ENCODE assay signal across 1 cellular context in the genomic region with DNA sequence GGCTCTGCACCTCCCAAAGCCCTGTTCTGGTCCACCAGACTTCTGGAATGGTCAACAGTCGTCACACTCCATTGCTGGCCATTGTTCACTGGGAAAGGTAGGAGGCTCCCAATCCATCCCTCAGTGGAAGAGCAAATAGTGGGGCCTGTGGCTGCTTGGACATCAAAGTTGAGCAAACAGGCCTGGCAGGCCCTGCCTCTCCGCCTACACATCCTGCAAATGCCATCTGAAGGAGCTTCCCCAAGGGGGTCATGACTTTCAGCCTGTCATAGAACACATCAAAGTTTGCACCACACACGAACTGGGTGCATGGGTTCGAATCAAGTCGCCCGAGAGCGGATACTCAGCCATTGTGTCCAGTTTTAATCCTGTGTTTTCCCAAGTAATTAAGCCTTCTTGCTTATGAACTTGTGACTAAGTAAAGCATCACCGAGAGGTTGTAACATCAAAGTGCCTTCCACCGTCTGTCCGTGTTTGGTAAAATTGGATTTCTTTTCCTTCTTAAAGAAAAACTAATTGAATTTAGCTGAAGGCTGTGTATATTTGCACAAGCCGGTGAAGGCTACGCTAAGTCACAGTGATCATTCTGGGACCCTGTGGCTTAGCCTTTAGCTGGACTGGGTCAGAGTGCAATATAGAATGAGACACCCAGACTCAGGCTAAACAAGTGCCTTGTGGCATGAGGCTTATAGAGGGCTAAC.
TF ChIP-seq lines count a peak whose summit lies in the region.

No MANE protein-coding gene starts in this region.

TF ChIP-seq in HepG2, 621 proteins besides CTCF, POLR2A, EP300 and RAD21 (continued from another document and continues in another):
- TF ChIP-seq, protein P1, sequence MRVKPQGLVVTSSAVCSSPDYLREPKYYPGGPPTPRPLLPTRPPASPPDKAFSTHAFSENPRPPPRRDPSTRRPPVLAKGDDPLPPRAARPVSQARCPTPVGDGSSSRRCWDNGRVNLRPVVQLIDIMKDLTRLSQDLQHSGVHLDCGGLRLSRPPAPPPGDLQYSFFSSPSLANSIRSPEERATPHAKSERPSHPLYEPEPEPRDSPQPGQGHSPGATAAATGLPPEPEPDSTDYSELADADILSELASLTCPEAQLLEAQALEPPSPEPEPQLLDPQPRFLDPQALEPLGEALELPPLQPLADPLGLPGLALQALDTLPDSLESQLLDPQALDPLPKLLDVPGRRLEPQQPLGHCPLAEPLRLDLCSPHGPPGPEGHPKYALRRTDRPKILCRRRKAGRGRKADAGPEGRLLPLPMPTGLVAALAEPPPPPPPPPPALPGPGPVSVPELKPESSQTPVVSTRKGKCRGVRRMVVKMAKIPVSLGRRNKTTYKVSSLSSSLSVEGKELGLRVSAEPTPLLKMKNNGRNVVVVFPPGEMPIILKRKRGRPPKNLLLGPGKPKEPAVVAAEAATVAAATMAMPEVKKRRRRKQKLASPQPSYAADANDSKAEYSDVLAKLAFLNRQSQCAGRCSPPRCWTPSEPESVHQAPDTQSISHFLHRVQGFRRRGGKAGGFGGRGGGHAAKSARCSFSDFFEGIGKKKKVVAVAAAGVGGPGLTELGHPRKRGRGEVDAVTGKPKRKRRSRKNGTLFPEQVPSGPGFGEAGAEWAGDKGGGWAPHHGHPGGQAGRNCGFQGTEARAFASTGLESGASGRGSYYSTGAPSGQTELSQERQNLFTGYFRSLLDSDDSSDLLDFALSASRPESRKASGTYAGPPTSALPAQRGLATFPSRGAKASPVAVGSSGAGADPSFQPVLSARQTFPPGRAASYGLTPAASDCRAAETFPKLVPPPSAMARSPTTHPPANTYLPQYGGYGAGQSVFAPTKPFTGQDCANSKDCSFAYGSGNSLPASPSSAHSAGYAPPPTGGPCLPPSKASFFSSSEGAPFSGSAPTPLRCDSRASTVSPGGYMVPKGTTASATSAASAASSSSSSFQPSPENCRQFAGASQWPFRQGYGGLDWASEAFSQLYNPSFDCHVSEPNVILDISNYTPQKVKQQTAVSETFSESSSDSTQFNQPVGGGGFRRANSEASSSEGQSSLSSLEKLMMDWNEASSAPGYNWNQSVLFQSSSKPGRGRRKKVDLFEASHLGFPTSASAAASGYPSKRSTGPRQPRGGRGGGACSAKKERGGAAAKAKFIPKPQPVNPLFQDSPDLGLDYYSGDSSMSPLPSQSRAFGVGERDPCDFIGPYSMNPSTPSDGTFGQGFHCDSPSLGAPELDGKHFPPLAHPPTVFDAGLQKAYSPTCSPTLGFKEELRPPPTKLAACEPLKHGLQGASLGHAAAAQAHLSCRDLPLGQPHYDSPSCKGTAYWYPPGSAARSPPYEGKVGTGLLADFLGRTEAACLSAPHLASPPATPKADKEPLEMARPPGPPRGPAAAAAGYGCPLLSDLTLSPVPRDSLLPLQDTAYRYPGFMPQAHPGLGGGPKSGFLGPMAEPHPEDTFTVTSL (CRISPR knock-in tag; IDR thresholded peaks at IDR 0.05; ENCODE audit: borderline replicate concordance) = peak; percentile 89; the same call in 1 of the 2 replicates
- TF ChIP-seq MEF2D (CRISPR knock-in tag; IDR thresholded peaks at IDR 0.05) (peak; percentile 74), ARID2 (CRISPR knock-in tag; IDR thresholded peaks at IDR 0.05; ENCODE audit: borderline replicate concordance) (peak; percentile 57; the same call in 1 of the 2 replicates), ZBTB7B (CRISPR knock-in tag; IDR thresholded peaks at IDR 0.05) (peak; percentile 92), ZNF20 (CRISPR knock-in tag; IDR thresholded peaks at IDR 0.05) (no peak), ZFP90 (CRISPR knock-in tag; IDR thresholded peaks at IDR 0.05; ENCODE audit: borderline replicate concordance) (0 out of 2 replicates have a peak, but pooled peaks have one; percentile 36), ZNF724P (CRISPR knock-in tag; IDR thresholded peaks at IDR 0.05; ENCODE audit: borderline replicate concordance) (no peak), SP4 (CRISPR knock-in tag; IDR thresholded peaks at IDR 0.05) (no peak), NAIF1 (CRISPR knock-in tag; IDR thresholded peaks at IDR 0.05; ENCODE audit: borderline replicate concordance) (no peak), PITX1 (CRISPR knock-in tag; IDR thresholded peaks at IDR 0.05) (peak; percentile 93; the same call in 1 of the 2 replicates), TBX3 (IDR thresholded peaks at IDR 0.05; ENCODE audit: borderline replicate concordance) (no peak; the same call in 1 of the 2 replicates), ZNF549 (CRISPR knock-in tag; IDR thresholded peaks at IDR 0.05) (no peak)
- TF ChIP-seq, protein P2, sequence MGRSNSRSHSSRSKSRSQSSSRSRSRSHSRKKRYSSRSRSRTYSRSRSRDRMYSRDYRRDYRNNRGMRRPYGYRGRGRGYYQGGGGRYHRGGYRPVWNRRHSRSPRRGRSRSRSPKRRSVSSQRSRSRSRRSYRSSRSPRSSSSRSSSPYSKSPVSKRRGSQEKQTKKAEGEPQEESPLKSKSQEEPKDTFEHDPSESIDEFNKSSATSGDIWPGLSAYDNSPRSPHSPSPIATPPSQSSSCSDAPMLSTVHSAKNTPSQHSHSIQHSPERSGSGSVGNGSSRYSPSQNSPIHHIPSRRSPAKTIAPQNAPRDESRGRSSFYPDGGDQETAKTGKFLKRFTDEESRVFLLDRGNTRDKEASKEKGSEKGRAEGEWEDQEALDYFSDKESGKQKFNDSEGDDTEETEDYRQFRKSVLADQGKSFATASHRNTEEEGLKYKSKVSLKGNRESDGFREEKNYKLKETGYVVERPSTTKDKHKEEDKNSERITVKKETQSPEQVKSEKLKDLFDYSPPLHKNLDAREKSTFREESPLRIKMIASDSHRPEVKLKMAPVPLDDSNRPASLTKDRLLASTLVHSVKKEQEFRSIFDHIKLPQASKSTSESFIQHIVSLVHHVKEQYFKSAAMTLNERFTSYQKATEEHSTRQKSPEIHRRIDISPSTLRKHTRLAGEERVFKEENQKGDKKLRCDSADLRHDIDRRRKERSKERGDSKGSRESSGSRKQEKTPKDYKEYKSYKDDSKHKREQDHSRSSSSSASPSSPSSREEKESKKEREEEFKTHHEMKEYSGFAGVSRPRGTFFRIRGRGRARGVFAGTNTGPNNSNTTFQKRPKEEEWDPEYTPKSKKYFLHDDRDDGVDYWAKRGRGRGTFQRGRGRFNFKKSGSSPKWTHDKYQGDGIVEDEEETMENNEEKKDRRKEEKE (IDR thresholded peaks at IDR 0.05) = no peak
- TF ChIP-seq, protein P3, sequence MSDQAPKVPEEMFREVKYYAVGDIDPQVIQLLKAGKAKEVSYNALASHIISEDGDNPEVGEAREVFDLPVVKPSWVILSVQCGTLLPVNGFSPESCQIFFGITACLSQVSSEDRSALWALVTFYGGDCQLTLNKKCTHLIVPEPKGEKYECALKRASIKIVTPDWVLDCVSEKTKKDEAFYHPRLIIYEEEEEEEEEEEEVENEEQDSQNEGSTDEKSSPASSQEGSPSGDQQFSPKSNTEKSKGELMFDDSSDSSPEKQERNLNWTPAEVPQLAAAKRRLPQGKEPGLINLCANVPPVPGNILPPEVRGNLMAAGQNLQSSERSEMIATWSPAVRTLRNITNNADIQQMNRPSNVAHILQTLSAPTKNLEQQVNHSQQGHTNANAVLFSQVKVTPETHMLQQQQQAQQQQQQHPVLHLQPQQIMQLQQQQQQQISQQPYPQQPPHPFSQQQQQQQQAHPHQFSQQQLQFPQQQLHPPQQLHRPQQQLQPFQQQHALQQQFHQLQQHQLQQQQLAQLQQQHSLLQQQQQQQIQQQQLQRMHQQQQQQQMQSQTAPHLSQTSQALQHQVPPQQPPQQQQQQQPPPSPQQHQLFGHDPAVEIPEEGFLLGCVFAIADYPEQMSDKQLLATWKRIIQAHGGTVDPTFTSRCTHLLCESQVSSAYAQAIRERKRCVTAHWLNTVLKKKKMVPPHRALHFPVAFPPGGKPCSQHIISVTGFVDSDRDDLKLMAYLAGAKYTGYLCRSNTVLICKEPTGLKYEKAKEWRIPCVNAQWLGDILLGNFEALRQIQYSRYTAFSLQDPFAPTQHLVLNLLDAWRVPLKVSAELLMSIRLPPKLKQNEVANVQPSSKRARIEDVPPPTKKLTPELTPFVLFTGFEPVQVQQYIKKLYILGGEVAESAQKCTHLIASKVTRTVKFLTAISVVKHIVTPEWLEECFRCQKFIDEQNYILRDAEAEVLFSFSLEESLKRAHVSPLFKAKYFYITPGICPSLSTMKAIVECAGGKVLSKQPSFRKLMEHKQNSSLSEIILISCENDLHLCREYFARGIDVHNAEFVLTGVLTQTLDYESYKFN (CRISPR knock-in tag; conservative IDR thresholded peaks at IDR 0.05) = peak; percentile 96
- TF ChIP-seq, protein P4, sequence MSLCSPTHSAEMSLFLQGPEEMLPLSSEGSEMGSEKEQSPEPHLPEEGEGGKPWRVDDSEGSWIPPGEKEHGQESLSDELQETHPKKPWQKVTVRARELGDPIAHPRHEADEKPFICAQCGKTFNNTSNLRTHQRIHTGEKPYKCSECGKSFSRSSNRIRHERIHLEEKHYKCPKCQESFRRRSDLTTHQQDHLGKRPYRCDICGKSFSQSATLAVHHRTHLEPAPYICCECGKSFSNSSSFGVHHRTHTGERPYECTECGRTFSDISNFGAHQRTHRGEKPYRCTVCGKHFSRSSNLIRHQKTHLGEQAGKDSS (CRISPR knock-in tag; IDR thresholded peaks at IDR 0.05; ENCODE audit: borderline replicate concordance, low read depth) = 0 out of 2 replicates have a peak, but pooled peaks have one; percentile 40
- TF ChIP-seq, protein P5, sequence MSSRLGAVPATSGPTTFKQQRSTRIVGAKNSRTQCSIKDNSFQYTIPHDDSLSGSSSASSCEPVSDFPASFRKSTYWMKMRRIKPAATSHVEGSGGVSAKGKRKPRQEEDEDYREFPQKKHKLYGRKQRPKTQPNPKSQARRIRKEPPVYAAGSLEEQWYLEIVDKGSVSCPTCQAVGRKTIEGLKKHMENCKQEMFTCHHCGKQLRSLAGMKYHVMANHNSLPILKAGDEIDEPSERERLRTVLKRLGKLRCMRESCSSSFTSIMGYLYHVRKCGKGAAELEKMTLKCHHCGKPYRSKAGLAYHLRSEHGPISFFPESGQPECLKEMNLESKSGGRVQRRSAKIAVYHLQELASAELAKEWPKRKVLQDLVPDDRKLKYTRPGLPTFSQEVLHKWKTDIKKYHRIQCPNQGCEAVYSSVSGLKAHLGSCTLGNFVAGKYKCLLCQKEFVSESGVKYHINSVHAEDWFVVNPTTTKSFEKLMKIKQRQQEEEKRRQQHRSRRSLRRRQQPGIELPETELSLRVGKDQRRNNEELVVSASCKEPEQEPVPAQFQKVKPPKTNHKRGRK (CRISPR knock-in tag; IDR thresholded peaks at IDR 0.05) = no peak
- TF ChIP-seq, protein P6, sequence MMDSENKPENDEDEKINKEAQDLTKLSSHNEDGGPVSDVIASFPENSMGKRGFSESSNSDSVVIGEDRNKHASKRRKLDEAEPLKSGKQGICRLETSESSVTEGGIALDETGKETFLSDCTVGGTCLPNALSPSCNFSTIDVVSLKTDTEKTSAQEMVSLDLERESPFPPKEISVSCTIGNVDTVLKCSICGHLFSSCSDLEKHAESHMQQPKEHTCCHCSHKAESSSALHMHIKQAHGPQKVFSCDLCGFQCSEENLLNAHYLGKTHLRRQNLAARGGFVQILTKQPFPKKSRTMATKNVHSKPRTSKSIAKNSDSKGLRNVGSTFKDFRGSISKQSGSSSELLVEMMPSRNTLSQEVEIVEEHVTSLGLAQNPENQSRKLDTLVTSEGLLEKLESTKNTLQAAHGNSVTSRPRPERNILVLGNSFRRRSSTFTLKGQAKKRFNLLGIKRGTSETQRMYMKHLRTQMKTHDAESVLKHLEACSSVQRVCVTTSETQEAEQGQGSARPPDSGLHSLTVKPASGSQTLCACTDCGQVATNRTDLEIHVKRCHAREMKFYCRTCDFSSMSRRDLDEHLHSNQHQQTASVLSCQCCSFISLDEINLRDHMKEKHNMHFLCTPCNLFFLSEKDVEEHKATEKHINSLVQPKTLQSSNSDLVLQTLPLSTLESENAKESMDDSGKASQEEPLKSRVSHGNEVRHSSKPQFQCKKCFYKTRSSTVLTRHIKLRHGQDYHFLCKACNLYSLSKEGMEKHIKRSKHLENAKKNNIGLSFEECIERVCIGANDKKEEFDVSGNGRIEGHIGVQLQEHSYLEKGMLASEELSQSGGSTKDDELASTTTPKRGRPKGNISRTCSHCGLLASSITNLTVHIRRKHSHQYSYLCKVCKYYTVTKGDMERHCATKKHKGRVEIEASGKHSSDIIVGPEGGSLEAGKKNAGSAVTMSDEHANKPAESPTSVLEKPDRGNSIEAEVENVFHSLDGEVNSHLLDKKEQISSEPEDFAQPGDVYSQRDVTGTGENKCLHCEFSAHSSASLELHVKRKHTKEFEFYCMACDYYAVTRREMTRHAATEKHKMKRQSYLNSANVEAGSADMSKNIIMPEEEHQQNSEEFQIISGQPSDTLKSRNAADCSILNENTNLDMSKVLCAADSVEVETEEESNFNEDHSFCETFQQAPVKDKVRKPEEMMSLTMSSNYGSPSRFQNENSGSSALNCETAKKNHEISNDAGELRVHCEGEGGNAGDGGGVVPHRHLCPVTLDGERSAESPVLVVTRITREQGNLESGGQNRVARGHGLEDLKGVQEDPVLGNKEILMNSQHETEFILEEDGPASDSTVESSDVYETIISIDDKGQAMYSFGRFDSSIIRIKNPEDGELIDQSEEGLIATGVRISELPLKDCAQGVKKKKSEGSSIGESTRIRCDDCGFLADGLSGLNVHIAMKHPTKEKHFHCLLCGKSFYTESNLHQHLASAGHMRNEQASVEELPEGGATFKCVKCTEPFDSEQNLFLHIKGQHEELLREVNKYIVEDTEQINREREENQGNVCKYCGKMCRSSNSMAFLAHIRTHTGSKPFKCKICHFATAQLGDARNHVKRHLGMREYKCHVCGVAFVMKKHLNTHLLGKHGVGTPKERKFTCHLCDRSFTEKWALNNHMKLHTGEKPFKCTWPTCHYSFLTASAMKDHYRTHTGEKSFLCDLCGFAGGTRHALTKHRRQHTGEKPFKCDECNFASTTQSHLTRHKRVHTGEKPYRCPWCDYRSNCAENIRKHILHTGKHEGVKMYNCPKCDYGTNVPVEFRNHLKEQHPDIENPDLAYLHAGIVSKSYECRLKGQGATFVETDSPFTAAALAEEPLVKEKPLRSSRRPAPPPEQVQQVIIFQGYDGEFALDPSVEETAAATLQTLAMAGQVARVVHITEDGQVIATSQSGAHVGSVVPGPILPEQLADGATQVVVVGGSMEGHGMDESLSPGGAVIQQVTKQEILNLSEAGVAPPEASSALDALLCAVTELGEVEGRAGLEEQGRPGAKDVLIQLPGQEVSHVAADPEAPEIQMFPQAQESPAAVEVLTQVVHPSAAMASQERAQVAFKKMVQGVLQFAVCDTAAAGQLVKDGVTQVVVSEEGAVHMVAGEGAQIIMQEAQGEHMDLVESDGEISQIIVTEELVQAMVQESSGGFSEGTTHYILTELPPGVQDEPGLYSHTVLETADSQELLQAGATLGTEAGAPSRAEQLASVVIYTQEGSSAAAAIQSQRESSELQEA (CRISPR knock-in tag; IDR thresholded peaks at IDR 0.05; ENCODE audit: not compliant biosample characterization) = peak; percentile 30
- TF ChIP-seq, protein P7, sequence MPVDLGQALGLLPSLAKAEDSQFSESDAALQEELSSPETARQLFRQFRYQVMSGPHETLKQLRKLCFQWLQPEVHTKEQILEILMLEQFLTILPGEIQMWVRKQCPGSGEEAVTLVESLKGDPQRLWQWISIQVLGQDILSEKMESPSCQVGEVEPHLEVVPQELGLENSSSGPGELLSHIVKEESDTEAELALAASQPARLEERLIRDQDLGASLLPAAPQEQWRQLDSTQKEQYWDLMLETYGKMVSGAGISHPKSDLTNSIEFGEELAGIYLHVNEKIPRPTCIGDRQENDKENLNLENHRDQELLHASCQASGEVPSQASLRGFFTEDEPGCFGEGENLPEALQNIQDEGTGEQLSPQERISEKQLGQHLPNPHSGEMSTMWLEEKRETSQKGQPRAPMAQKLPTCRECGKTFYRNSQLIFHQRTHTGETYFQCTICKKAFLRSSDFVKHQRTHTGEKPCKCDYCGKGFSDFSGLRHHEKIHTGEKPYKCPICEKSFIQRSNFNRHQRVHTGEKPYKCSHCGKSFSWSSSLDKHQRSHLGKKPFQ (CRISPR knock-in tag; IDR thresholded peaks at IDR 0.05; ENCODE audit: insufficient replicate concordance) = no peak
- TF ChIP-seq, protein P8, sequence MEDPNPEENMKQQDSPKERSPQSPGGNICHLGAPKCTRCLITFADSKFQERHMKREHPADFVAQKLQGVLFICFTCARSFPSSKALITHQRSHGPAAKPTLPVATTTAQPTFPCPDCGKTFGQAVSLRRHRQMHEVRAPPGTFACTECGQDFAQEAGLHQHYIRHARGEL (CRISPR knock-in tag; IDR thresholded peaks at IDR 0.05) = no peak
